In the genomic region with DNA sequence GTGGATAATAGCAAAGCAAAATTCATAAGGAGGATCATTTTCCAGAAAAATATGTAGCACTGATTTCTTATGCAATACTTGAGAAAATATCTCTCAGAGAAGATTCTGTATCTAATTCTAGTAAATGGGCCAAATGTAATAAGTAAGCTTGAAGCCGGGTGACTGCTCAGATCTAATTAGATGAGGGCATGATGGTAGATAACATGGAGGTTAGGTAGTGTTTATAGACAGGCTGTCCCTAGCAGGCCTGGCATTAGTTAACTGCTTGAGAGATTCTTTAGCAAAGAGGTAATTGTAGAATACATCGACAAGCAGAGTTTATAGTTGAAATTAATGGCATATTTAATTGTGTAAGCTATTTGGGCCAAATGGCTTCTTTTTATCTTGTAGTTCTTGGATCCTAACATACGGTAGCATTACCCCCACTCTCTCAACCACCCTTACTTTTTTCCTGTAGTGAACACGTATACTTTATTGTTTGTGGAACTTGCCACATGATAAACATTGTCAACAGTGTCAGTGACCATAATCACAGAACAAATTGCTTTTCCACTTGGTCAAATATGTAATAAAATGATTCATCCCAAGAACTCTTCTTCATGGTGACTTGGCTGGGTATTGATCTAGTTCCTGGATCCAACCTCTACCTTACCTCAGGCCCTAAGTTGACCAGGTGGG, we compare ENCODE assay signal across 26 cellular contexts.
"Had no signal": no experiment of that assay in that cellular context is flagged by ENCODE, and none has a peak within 500 bp of the region (broad histone marks: within the 10 kb centered on the region; RNA-seq: fewer than 3 reads in every experiment).

No MANE protein-coding gene starts in this region.

- H3K9ac ChIP-seq: KMS-11 had no signal

- H3K27ac ChIP-seq: HL-60, KMS-11 had no signal

- FAIRE-seq: HTR-8/SVneo, K562, RCC 7860 had no signal

- DNase-seq: Kasumi-1; MV-4-11; NCI-H1048; NCI-H1105 treated with DMSO at 0.1 percent for 48 hours; NCI-H1417 treated with DMSO at 0.1 percent for 48 hours; NCI-H146; NCI-H187; NCI-H2029; NCI-H2081 treated with DMSO at 0.1 percent for 48 hours; NCI-H2171; NCI-H446; NCI-H510A; NCI-H524 treated with DMSO at 0.1 percent for 48 hours; NCI-H69; NCI-H774; NK-92 treated with Interleukin-12 subunit alpha and Interleukin-12 subunit beta, amount 100 ng/mL, for 24 hours; OCI-M1; Right ventricle myocardium superior; RPMI8226; SW 1271; T-cell had no signal

- H3K4me2 ChIP-seq: KMS-11 had no signal

- H3K4me3 ChIP-seq: K562 had no signal
